Comparison of ENCODE assay signal across 2 cellular contexts in genomic region chr12:125208942-125209341, GRCh38.
TF ChIP-seq lines count a peak whose summit lies in the region.

No MANE protein-coding gene starts in this region.

TF ChIP-seq in GM23338, 12 proteins besides CTCF, POLR2A, EP300 and RAD21:
- TF ChIP-seq ETS1 (IDR thresholded peaks at IDR 0.05): no peak
- TF ChIP-seq EZH2phosphoT487 (IDR thresholded peaks at IDR 0.05; ENCODE audit: unreplicated experiment): no peak
- no peak for TF ChIP-seq ZNF331 (CRISPR knock-in tag; IDR thresholded peaks at IDR 0.05; ENCODE audit: low read depth)
- no peak for TF ChIP-seq CREB1 (CRISPR knock-in tag; IDR thresholded peaks at IDR 0.05; ENCODE audit: low read depth)
- no peak for TF ChIP-seq STAT1 (IDR thresholded peaks at IDR 0.05; ENCODE audit: unreplicated experiment)
- TF ChIP-seq REST (IDR thresholded peaks at IDR 0.05; ENCODE audit: unreplicated experiment): no peak
- no peak for TF ChIP-seq ZNF114 (CRISPR knock-in tag; IDR thresholded peaks at IDR 0.05)
- TF ChIP-seq POLR2AphosphoS5 (IDR thresholded peaks at IDR 0.05; ENCODE audit: low read depth): no peak
- no peak for TF ChIP-seq ZNF462 (CRISPR knock-in tag; IDR thresholded peaks at IDR 0.05)

TF ChIP-seq in H1, 55 proteins besides CTCF, POLR2A, EP300 and RAD21:
- TF ChIP-seq TCF12 (IDR thresholded peaks at IDR 0.05; ENCODE audit: low read depth, low read length) (no peak), BACH1 (IDR thresholded peaks at IDR 0.05; ENCODE audit: low read length) (no peak), SP2 (IDR thresholded peaks at IDR 0.05; ENCODE audit: low read length) (no peak), TEAD4 (IDR thresholded peaks at IDR 0.05; ENCODE audit: low read depth, low read length) (no peak), ZNF274 (IDR thresholded peaks at IDR 0.05; ENCODE audit: borderline replicate concordance, extremely low read depth, low read length) (no peak)
